ENCODE assay signal across 10 cellular contexts in the genomic region with DNA sequence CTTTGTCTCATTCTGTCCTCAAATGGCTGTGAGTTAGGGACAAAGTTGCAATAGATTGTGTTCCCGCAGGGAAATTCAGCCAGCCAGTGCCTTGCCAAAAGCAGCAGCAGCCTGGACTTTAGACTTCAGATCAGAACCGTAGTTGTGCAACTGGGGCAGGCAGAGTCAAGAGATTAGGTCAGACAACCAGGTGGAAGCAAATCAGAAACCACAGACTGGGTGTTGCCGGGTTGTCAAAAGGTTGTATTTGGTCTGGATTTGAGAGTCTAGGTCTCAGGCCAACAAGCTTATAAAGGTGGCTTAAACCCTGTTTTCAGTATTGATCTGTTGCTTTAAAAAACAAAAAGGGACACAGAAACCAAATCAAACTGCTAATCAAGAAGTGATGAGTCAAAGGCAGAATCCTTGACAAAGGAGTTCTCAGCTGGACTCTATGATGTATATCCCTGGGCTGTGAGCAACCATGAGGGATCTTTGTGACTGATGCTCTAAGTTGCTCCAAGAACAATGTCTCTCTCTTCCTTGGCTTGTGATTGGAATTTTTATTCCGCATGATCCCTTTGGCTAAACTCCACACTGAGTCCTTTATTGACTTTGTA. TPM values are rescaled to one million over a fixed set of nuclear protein-coding genes. Genes with fewer than 3 reads are reported as not detected.
A peak's percentile ranks its signal among the peaks of the same experiment; 100 is the strongest.
DNase-seq lines count a peak whose midpoint lies in the region; ATAC-seq and TF ChIP-seq lines count a peak whose summit lies in the region.
"Had no signal": no experiment of that assay in that cellular context is flagged by ENCODE, and none has a peak within 500 bp of the region (broad histone marks: within the 10 kb centered on the region; RNA-seq: fewer than 3 reads in every experiment).

No MANE protein-coding gene starts in this region.

- H3K36me3 ChIP-seq in BJ (ENCODE audit: control insufficient read depth, insufficient read depth, low read length) = no peaks in the 10 kb centered on the region
- no peaks in the 10 kb centered on the region for H3K36me3 ChIP-seq in esophagus (ENCODE audit: control insufficient read depth in 2 of 2, insufficient read depth in 2 of 2, low read length in 1 of 2)
- H3K36me3 ChIP-seq in mucosa of descending colon (ENCODE audit: low read depth) = no peaks in the 10 kb centered on the region

- H3K4me3 Mint-ChIP-seq in activated CD4-positive, alpha-beta T cell treated with anti-CD3 and anti-CD28 coated beads, Interleukin-2, amount 10 ng/mL, durations not matched to agents 7 days and 5 days = no peak overlapping the region
- H3K4me3 Mint-ChIP-seq in activated CD4-positive, alpha-beta T cell treated with anti-CD3 and anti-CD28 coated beads, Interleukin-2, amount 10 ng/mL, durations not matched to agents 24 days and 14 days = no peak overlapping the region

- H3K27ac ChIP-seq in esophagus (ENCODE audit: low read depth in 2 of 2, low read length in 1 of 2) = peak overlapping the region; percentile 7 to 52

- H3K4me1 ChIP-seq in esophagus (ENCODE audit: control insufficient read depth in 2 of 2, insufficient read depth in 2 of 2, low read length in 1 of 2) = peaks cover 2% of the 10 kb centered on the region in 2 donors
- peaks cover 47% of the 10 kb centered on the region for H3K4me1 ChIP-seq in mucosa of descending colon (ENCODE audit: low read depth)

- no peaks in the 10 kb centered on the region for H3K4me1 Mint-ChIP-seq in activated CD4-positive, alpha-beta T cell treated with anti-CD3 and anti-CD28 coated beads, Interleukin-2, amount 10 ng/mL, durations not matched to agents 7 days and 5 days
- H3K4me1 Mint-ChIP-seq in activated CD4-positive, alpha-beta T cell treated with anti-CD3 and anti-CD28 coated beads, Interleukin-2, amount 10 ng/mL, durations not matched to agents 24 days and 14 days = no peaks in the 10 kb centered on the region

- WGBS in esophagus, 2 donors = 26 to 29% methylated on average over 4 of the region's 4 CpGs

- CTCF ChIA-PET in BJ (lab: Yijun Ruan, JAX) = no interaction called here
- CTCF ChIA-PET in activated CD4-positive, alpha-beta T cell treated with anti-CD3 and anti-CD28 coated beads, Interleukin-2, amount 10 ng/mL, durations not matched to agents 7 days and 5 days (lab: Charles Lee) = no interaction called here

- POLR2A ChIA-PET in BJ (lab: Charles Lee) = no interaction called here
- POLR2A ChIA-PET in activated CD4-positive, alpha-beta T cell treated with anti-CD3 and anti-CD28 coated beads, Interleukin-2, amount 10 ng/mL, durations not matched to agents 7 days and 5 days (lab: Charles Lee) = no interaction called here

- H3K27me3 ChIP-seq in BJ (ENCODE audit: control insufficient read depth, insufficient read depth, low read length) (no peaks in the 10 kb centered on the region), esophagus (ENCODE audit: control insufficient read depth in 1 of 2, insufficient read depth in 2 of 2, low read length in 2 of 2) (no peaks in the 10 kb centered on the region)

- no peaks in the 10 kb centered on the region for H3K27me3 Mint-ChIP-seq in activated CD4-positive, alpha-beta T cell treated with anti-CD3 and anti-CD28 coated beads, Interleukin-2, amount 10 ng/mL, durations not matched to agents 7 days and 5 days
- no peaks in the 10 kb centered on the region for H3K27me3 Mint-ChIP-seq in activated CD4-positive, alpha-beta T cell treated with anti-CD3 and anti-CD28 coated beads, Interleukin-2, amount 10 ng/mL, durations not matched to agents 24 days and 14 days

- DNase-seq in BJ (ENCODE audit: low read depth) (peak; percentile 30), LoVo (ENCODE audit: low spot score) (peak; percentile 62), mucosa of descending colon (peak; percentile 63 to 82 (median 70)), SK-N-DZ (ENCODE audit: low spot score) (no peak), SKM-1 treated with dmso at 0.1 percent for 144 hours (lab: John Stamatoyannopoulos, UW; ENCODE audit: unreplicated experiment) (no peak)
- DNase-seq in activated CD4-positive, alpha-beta T cell treated with anti-CD3 and anti-CD28 coated beads, Interleukin-2, amount 10 ng/mL, durations not matched to agents 7 days and 5 days = no peak
- no peak for DNase-seq in activated CD4-positive, alpha-beta T cell treated with anti-CD3 and anti-CD28 coated beads, Interleukin-2, amount 10 ng/mL, durations not matched to agents 24 days and 14 days
- DNase-seq: activated CD8-positive, alpha-beta memory T cell treated with anti-CD3 and anti-CD28 coated beads, Interleukin-2, amount 50 U/mL, for 48 hours; C1 segment of cervical spinal cord had no signal

- TF ChIP-seq CTCF in BJ (IDR thresholded peaks at IDR 0.05; ENCODE audit: insufficient read depth, low read depth, low read length) = no peak
- no peak for TF ChIP-seq CTCF in mucosa of descending colon (IDR thresholded peaks at IDR 0.05)

- H3K4me3 ChIP-seq in BJ (ENCODE audit: low read depth, low read length) (no peak overlapping the region), esophagus (ENCODE audit: low read depth in 1 of 2, low read length in 2 of 2) (no peak overlapping the region), mucosa of descending colon (no peak overlapping the region)

- peak; percentile 87 for ATAC-seq in mucosa of descending colon

- no peak overlapping the region for H3K27ac Mint-ChIP-seq in activated CD4-positive, alpha-beta T cell treated with anti-CD3 and anti-CD28 coated beads, Interleukin-2, amount 10 ng/mL, durations not matched to agents 7 days and 5 days
- no peak overlapping the region for H3K27ac Mint-ChIP-seq in activated CD4-positive, alpha-beta T cell treated with anti-CD3 and anti-CD28 coated beads, Interleukin-2, amount 10 ng/mL, durations not matched to agents 24 days and 14 days

- H3K36me3 Mint-ChIP-seq in activated CD4-positive, alpha-beta T cell treated with anti-CD3 and anti-CD28 coated beads, Interleukin-2, amount 10 ng/mL, durations not matched to agents 7 days and 5 days (ENCODE audit: low read depth) = no peaks in the 10 kb centered on the region
- H3K36me3 Mint-ChIP-seq in activated CD4-positive, alpha-beta T cell treated with anti-CD3 and anti-CD28 coated beads, Interleukin-2, amount 10 ng/mL, durations not matched to agents 24 days and 14 days (ENCODE audit: low read depth) = no peaks in the 10 kb centered on the region

- no peaks in the 10 kb centered on the region for H3K9me3 Mint-ChIP-seq in activated CD4-positive, alpha-beta T cell treated with anti-CD3 and anti-CD28 coated beads, Interleukin-2, amount 10 ng/mL, durations not matched to agents 7 days and 5 days
- H3K9me3 Mint-ChIP-seq in activated CD4-positive, alpha-beta T cell treated with anti-CD3 and anti-CD28 coated beads, Interleukin-2, amount 10 ng/mL, durations not matched to agents 24 days and 14 days = no peaks in the 10 kb centered on the region

- H3K9me3 ChIP-seq in esophagus (ENCODE audit: control insufficient read depth in 2 of 2, insufficient read depth in 1 of 2, low read depth in 1 of 2, low read length in 1 of 2) = no peaks in the 10 kb centered on the region
- no peaks in the 10 kb centered on the region for H3K9me3 ChIP-seq in mucosa of descending colon

- intact Hi-C loops in mucosa of descending colon (cut with DNase I, micrococcal nuclease) = no loop called here
- intact Hi-C loops in activated CD4-positive, alpha-beta T cell treated with anti-CD3 and anti-CD28 coated beads, Interleukin-2, amount 10 ng/mL, durations not matched to agents 24 days and 14 days (cut with micrococcal nuclease) = no loop called here

RNA-seq across cellular contexts. Expression of gene RFK, which starts 21.0 kb away (rescaled TPM):
- 7.5 and 15.4 TPM in 2 replicates for polyA plus RNA-seq in BJ (2011; rRNA removed)
- 2.2 and 2.9 TPM in 2 replicates for polyA minus RNA-seq in BJ (2011; rRNA and poly(A)+ RNA removed)
- 1 to 10 TPM; 5.4 to 6.9 TPM for polyA plus RNA-seq in esophagus
- 10 to 100 TPM; 55.6 to 86.2 (median 80.8) TPM for total RNA-seq in mucosa of descending colon
- 56.4 and 57.5 TPM in 2 replicates for polyA plus RNA-seq in SK-N-DZ (2014; cell fraction: cytosol; rRNA removed)
- 13.1 and 15.6 TPM in 2 replicates for polyA plus RNA-seq in SK-N-DZ (2014; cell fraction: nucleus; rRNA removed)
- total RNA-seq in activated CD4-positive, alpha-beta T cell treated with anti-CD3 and anti-CD28 coated beads, Interleukin-2, amount 10 ng/mL, durations not matched to agents 7 days and 5 days = 10 to 100 TPM; 14.5 to 16.4 TPM
- 16.6 and 17.9 TPM in 2 replicates for total RNA-seq in activated CD4-positive, alpha-beta T cell treated with anti-CD3 and anti-CD28 coated beads, Interleukin-2, amount 10 ng/mL, durations not matched to agents 24 days and 14 days

Comparison
In these comparisons a context has a peak if more than half of its experiments do, and no peak if none do; other contexts are left out.
1. DNase-seq: peak in BJ (single experiment), LoVo (single experiment) and mucosa of descending colon (3 of 3); none in SK-N-DZ (single experiment), activated CD4-positive, alpha-beta T cell treated with anti-CD3 and anti-CD28 coated beads, Interleukin-2, amount 10 ng/mL, durations not matched to agents 7 days and 5 days (single experiment), activated CD4-positive, alpha-beta T cell treated with anti-CD3 and anti-CD28 coated beads, Interleukin-2, amount 10 ng/mL, durations not matched to agents 24 days and 14 days (single experiment) and SKM-1 treated with dmso at 0.1 percent for 144 hours (single experiment).